ENCODE assay signal across 14 cellular contexts in the genomic region with DNA sequence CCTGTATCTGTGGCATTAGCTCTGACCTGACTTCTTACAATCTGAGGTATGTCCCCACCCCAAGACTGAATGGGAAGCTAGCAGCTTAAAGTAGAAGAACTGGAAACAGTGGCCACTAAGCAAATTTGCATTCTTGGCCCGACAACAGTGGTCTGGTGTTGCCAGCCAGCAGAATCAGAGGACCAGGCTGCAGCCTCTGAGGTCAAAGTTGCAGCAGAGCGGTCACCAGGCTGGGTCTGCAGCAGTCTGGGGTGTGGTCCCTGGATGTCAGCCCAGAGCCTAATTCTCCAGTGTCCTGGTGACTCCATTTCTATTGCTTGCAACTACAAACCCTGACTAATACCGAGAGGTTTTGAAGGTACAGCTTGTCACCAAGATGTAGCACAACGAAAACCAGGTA. TPM values are rescaled to one million over a fixed set of nuclear protein-coding genes. Genes with fewer than 3 reads are reported as not detected.
DNase-seq lines count a peak whose midpoint lies in the region; ATAC-seq, FAIRE-seq and TF ChIP-seq lines count a peak whose summit lies in the region.
"Had no signal": no experiment of that assay in that cellular context is flagged by ENCODE, and none has a peak within 500 bp of the region (broad histone marks: within the 10 kb centered on the region; RNA-seq: fewer than 3 reads in every experiment).

No MANE protein-coding gene starts in this region.

- no peaks in the 10 kb centered on the region for H3K79me2 ChIP-seq in OCI-LY1 (ENCODE audit: insufficient read depth, low read length)
- no peaks in the 10 kb centered on the region for H3K79me2 ChIP-seq in parathyroid adenoma

- H3K27me3 ChIP-seq in OCI-LY1 (ENCODE audit: insufficient read depth, low read length), result no peaks in the 10 kb centered on the region
- no peaks in the 10 kb centered on the region for H3K27me3 ChIP-seq in parathyroid adenoma (ENCODE audit: control insufficient read depth, insufficient read depth, low read length)
- peaks cover 29% of the 10 kb centered on the region for H3K27me3 ChIP-seq in foreskin keratinocyte

- DNase-seq in A549 (ENCODE audit: low read depth in 1 of 2, low spot score in 1 of 2) (peak in 1 of 2 experiments; percentile 22), left ventricle myocardium superior (peak; percentile 49), NCI-H146 treated with DMSO at 0.1 percent for 48 hours (lab: John Stamatoyannopoulos, UW; ENCODE audit: unreplicated experiment) (no peak), foreskin keratinocyte (no peak)
- DNase-seq in activated CD4-positive, alpha-beta T cell treated with anti-CD3 and anti-CD28 coated beads, Interleukin-2, amount 50 U/mL, for 48 hours, result no peak
- DNase-seq: activated CD8-positive, alpha-beta T cell treated with anti-CD3 and anti-CD28 coated beads for 36 hours; amygdala; NCI-H1436 treated with DMSO at 0.1 percent for 48 hours; NCI-H524 treated with DMSO at 0.1 percent for 48 hours; stimulated activated CD4-positive, alpha-beta T cell treated with anti-CD3 and anti-CD28 coated beads, Interleukin-4, amount 100 ng/mL, for 1 hour had no signal

- TF ChIP-seq POLR2A in A549 (IDR thresholded peaks at IDR 0.05; ENCODE audit: low read length), result no peak

- H3K27ac ChIP-seq in A549, result peak overlapping the region; percentile 73 to 78
- H3K27ac ChIP-seq in OCI-LY1 (ENCODE audit: low read depth, low read length, poor library complexity, severe bottlenecking), result peak overlapping the region; percentile 98
- peak overlapping the region; percentile 10 for H3K27ac ChIP-seq in parathyroid adenoma
- H3K27ac ChIP-seq in foreskin keratinocyte, result no peak overlapping the region

- H3K4me1 ChIP-seq in A549 (peaks cover 30% of the 10 kb centered on the region), OCI-LY1 (ENCODE audit: insufficient read depth, low read length, severe bottlenecking) (peaks cover 62% of the 10 kb centered on the region), parathyroid adenoma (no peaks in the 10 kb centered on the region), foreskin keratinocyte (no peaks in the 10 kb centered on the region)

- TF ChIP-seq CTCF in A549 (IDR thresholded peaks at IDR 0.05) (no peak), OCI-LY1 (IDR thresholded peaks at IDR 0.05; ENCODE audit: low read length) (no peak), parathyroid adenoma (IDR thresholded peaks at IDR 0.05) (no peak), foreskin keratinocyte (conservative IDR thresholded peaks at IDR 0.05) (no peak)

- H3K4me3 ChIP-seq in A549 (no peak overlapping the region), OCI-LY1 (ENCODE audit: low read depth, low read length, poor library complexity, severe bottlenecking) (no peak overlapping the region), parathyroid adenoma (ENCODE audit: low read depth, low read length) (no peak overlapping the region)

- H3K9me3 ChIP-seq in A549, result peaks cover 23% of the 10 kb centered on the region; the same call in 2 of the 3 replicates
- H3K9me3 ChIP-seq in OCI-LY1 (ENCODE audit: low read length), result no peaks in the 10 kb centered on the region
- H3K9me3 ChIP-seq in parathyroid adenoma (ENCODE audit: control insufficient read depth, low read length), result no peaks in the 10 kb centered on the region

- H3K9ac ChIP-seq in OCI-LY1 (ENCODE audit: low read length) (peak overlapping the region; percentile 57), parathyroid adenoma (no peak overlapping the region)

- TF ChIP-seq EP300 in A549 (IDR thresholded peaks at IDR 0.05), result no peak

- H2AFZ ChIP-seq in OCI-LY1 (ENCODE audit: low read length) (no peak overlapping the region), parathyroid adenoma (peak overlapping the region; percentile 33)

- POLR2A ChIA-PET in A549 (lab: Yijun Ruan, JAX), result no interaction called here

- FAIRE-seq in A549 (lab: Jason Lieb, UNC), result no peak
- FAIRE-seq: H54 had no signal

- no peak for TF ChIP-seq RAD21 in A549 (conservative IDR thresholded peaks at IDR 0.05 in 1 of 2, IDR thresholded peaks at IDR 0.05 in 1 of 2)

- no peaks in the 10 kb centered on the region for H3K9me2 ChIP-seq in OCI-LY1 (ENCODE audit: low read depth, low read length)

- CTCF ChIA-PET in A549 (lab: Yijun Ruan, JAX), result interaction anchor here (1.3 to 1.6 kb wide), 2 partner anchors 10 to 13 kb away, joined by 3 to 4 read pairs; no protein-coding TSS in a partner anchor

- 79% methylated on average over 4 of the region's 4 CpGs for WGBS in A549 (ENCODE audit: missing lambda C conversion rate)

- H4K20me1 ChIP-seq in OCI-LY1 (ENCODE audit: insufficient read depth, low read length), result no peaks in the 10 kb centered on the region

- H3K4me2 ChIP-seq in A549, result peak overlapping the region; percentile 16
- peak overlapping the region; percentile 40 for H3K4me2 ChIP-seq in OCI-LY1 (ENCODE audit: low read length)
- no peak overlapping the region for H3K4me2 ChIP-seq in parathyroid adenoma (ENCODE audit: low read length)

- ATAC-seq in A549 (peak in 1 of 2 experiments; percentile 58; a peak in 3 of 6 replicates), left ventricle myocardium superior (peak; percentile 28), HG03571 (IDR thresholded peaks at IDR 0.05; ENCODE audit: unreplicated experiment) (no peak), foreskin keratinocyte (no peak)
- ATAC-seq: activated CD8-positive, alpha-beta T cell treated with anti-CD3 and anti-CD28 coated beads for 36 hours had no signal

- H3F3A ChIP-seq in OCI-LY1 (ENCODE audit: insufficient read depth, low read length), result no peaks in the 10 kb centered on the region

- intact Hi-C loops in left ventricle myocardium superior (cut with micrococcal nuclease), result no loop called here

- H3K36me3 ChIP-seq in OCI-LY1 (ENCODE audit: insufficient read depth, low read length), result no peaks in the 10 kb centered on the region
- no peaks in the 10 kb centered on the region for H3K36me3 ChIP-seq in parathyroid adenoma (ENCODE audit: control insufficient read depth, insufficient read depth, low read length)

TF ChIP-seq in A549, 52 proteins besides CTCF, POLR2A, EP300 and RAD21:
- TF ChIP-seq MAZ (IDR thresholded peaks at IDR 0.05; ENCODE audit: borderline replicate concordance, low read depth, low read length), result no peak
- TF ChIP-seq CHD2 (IDR thresholded peaks at IDR 0.05; ENCODE audit: low read length, partially characterized antibody), result no peak
- no peak for TF ChIP-seq ZC3H11A (IDR thresholded peaks at IDR 0.05)
- TF ChIP-seq BHLHE40 (IDR thresholded peaks at IDR 0.05; ENCODE audit: low read depth, low read length), result no peak
- no peak for TF ChIP-seq HOXA7 (CRISPR knock-in tag; IDR thresholded peaks at IDR 0.05)
- no peak for TF ChIP-seq RCOR1 (IDR thresholded peaks at IDR 0.05; ENCODE audit: low read depth, low read length)
- no peak for TF ChIP-seq SMC3 (IDR thresholded peaks at IDR 0.05)
- TF ChIP-seq, protein P1, sequence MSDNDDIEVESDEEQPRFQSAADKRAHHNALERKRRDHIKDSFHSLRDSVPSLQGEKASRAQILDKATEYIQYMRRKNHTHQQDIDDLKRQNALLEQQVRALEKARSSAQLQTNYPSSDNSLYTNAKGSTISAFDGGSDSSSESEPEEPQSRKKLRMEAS (IDR thresholded peaks at IDR 0.05), result no peak
- no peak for TF ChIP-seq GATA3 (IDR thresholded peaks at IDR 0.05; ENCODE audit: borderline replicate concordance)
- no peak for TF ChIP-seq CBX2 (IDR thresholded peaks at IDR 0.05; ENCODE audit: borderline replicate concordance, low read depth)
- TF ChIP-seq, protein P2, sequence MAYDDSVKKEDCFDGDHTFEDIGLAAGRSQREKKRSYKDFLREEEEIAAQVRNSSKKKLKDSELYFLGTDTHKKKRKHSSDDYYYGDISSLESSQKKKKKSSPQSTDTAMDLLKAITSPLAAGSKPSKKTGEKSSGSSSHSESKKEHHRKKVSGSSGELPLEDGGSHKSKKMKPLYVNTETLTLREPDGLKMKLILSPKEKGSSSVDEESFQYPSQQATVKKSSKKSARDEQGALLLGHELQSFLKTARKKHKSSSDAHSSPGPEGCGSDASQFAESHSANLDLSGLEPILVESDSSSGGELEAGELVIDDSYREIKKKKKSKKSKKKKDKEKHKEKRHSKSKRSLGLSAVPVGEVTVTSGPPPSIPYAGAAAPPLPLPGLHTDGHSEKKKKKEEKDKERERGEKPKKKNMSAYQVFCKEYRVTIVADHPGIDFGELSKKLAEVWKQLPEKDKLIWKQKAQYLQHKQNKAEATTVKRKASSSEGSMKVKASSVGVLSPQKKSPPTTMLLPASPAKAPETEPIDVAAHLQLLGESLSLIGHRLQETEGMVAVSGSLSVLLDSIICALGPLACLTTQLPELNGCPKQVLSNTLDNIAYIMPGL (CRISPR knock-in tag; IDR thresholded peaks at IDR 0.05; ENCODE audit: borderline replicate concordance), result no peak
- no peak for TF ChIP-seq NPAS2 (CRISPR knock-in tag; IDR thresholded peaks at IDR 0.05; ENCODE audit: borderline replicate concordance)
- TF ChIP-seq EHF (CRISPR knock-in tag; IDR thresholded peaks at IDR 0.05), result no peak
- no peak for TF ChIP-seq KDM5A (IDR thresholded peaks at IDR 0.05)
- no peak for TF ChIP-seq RARB (CRISPR knock-in tag; IDR thresholded peaks at IDR 0.05)

RNA-seq across cellular contexts. Expression of a gene that starts 26.2 kb away (rescaled TPM):
- polyA plus RNA-seq in A549 (2011; rRNA removed) (145 and 173 TPM in 2 replicates), A549 (2017; fragmentation: RNase III; extraction: RNeasy Plus Mini Kit Qiagen cat#74134 plus additional on column Dnase treatment) (99.9 to 107 TPM (median 103 TPM) in 3 replicates), foreskin keratinocyte (6.3 and 7.4 TPM in 2 replicates)
- polyA plus RNA-seq in A549 (2012; cell fraction: cytosol; rRNA removed), result 20.7 and 22.5 TPM in 2 replicates
- 8.7 and 17.9 TPM in 2 replicates for polyA plus RNA-seq in A549 (2012; cell fraction: nucleus; rRNA removed)
- 40.8 and 40.9 TPM in 2 replicates for polyA minus RNA-seq in A549 (2011; rRNA and poly(A)+ RNA removed)
- total RNA-seq in left ventricle myocardium superior (3.4 TPM), foreskin keratinocyte (12.8 and 14.4 TPM in 2 replicates)
